In the genomic region with DNA sequence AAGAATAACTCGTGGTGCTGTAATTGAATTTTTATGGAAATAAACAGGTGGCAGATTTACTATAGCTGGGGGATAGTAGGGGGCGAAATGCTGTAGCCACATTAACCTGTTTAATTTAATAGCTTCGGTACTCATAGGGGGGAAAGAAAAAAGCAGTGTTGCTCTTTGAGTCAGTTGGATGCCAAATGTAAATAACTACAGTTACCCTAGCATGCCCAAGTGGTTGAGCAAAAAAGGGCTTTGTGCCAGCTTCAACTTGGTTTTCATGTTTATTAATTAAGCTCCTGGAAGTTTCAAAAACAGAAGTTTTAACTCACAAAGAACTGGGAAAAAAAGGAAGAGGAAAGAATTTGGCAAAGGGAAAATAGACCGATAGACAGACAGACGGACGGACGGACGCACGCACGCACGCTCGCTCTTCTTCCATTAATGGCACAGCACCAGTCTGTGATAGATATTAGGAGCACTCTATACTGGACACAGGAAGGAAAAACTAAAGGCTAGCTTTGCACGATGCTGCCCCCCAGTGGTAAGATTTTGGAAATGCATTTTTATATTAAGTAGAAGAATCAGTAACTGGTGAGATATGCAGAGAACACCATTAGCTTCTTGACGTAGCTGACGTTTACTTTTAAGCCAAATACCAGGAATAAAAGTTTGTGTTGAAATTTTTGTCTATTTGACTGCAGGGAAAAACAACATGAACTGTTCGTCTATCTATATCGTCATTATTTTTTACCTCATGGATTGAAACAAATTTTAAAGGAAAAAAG, we compare ENCODE assay signal across 8 cellular contexts.
DNase-seq lines count a peak whose midpoint lies in the region; ATAC-seq and TF ChIP-seq lines count a peak whose summit lies in the region.

No MANE protein-coding gene starts in this region.

- no peaks in the 10 kb centered on the region for H3K9me3 ChIP-seq in CD4-positive, alpha-beta T cell (ENCODE audit: control insufficient read depth, low read length)
- no peaks in the 10 kb centered on the region for H3K9me3 ChIP-seq in neural cell (ENCODE audit: low read length)
- H3K9me3 ChIP-seq in T-helper 17 cell (ENCODE audit: control insufficient read depth, low read length, poor library complexity, severe bottlenecking), result no peaks in the 10 kb centered on the region

- no peaks in the 10 kb centered on the region for H4K20me1 ChIP-seq in neural cell (ENCODE audit: insufficient read depth)

- DNase-seq in CD4-positive, alpha-beta T cell, result peak in 1 of 10 experiments; percentile 2
- DNase-seq in NCI-H1436 treated with DMSO at 0.1 percent for 48 hours (lab: John Stamatoyannopoulos, UW) (peak; percentile 11), SW480 (ENCODE audit: low spot score) (peak; percentile 74), fibroblast of gingiva (ENCODE audit: low read depth) (peak; percentile 76), T-helper 17 cell (no peak)

- H3K9me2 ChIP-seq in neural cell (ENCODE audit: insufficient read depth, low read length), result no peaks in the 10 kb centered on the region

- H3K36me3 Mint-ChIP-seq in CD4-positive, alpha-beta T cell (ENCODE audit: low read depth), result no peaks in the 10 kb centered on the region
- no peaks in the 10 kb centered on the region for H3K36me3 Mint-ChIP-seq in T-helper 17 cell (ENCODE audit: low read depth)

- H3K4me3 Mint-ChIP-seq in CD4-positive, alpha-beta T cell, result no peak overlapping the region
- H3K4me3 Mint-ChIP-seq in T-helper 17 cell, result no peak overlapping the region

- H3K36me3 ChIP-seq in neural cell (ENCODE audit: insufficient read depth, low read length), result no peaks in the 10 kb centered on the region

- peak; percentile 65 for TF ChIP-seq CTCF in CD4-positive, alpha-beta T cell (IDR thresholded peaks at IDR 0.05)
- TF ChIP-seq CTCF in neural cell (IDR thresholded peaks at IDR 0.05; ENCODE audit: poor library complexity, severe bottlenecking), result peak; percentile 83

- no peak overlapping the region for H3K27ac ChIP-seq in CD4-positive, alpha-beta T cell (ENCODE audit: low read depth, low read length)
- no peak overlapping the region for H3K27ac ChIP-seq in neural cell (ENCODE audit: low read length)

- CTCF ChIA-PET in CD4-positive, alpha-beta T cell (lab: Charles Lee), result interaction anchor here (1.8 kb wide), 1 partner anchor 16 kb away, joined by 4 read pairs; no protein-coding TSS in a partner anchor

- no peak overlapping the region for H3K9ac ChIP-seq in neural cell (ENCODE audit: low read length)

- H3K4me1 Mint-ChIP-seq in CD4-positive, alpha-beta T cell (ENCODE audit: low read depth), result no peaks in the 10 kb centered on the region
- H3K4me1 Mint-ChIP-seq in T-helper 17 cell, result peaks cover 5% of the 10 kb centered on the region

- POLR2A ChIA-PET in CD4-positive, alpha-beta T cell (lab: Charles Lee), result no interaction called here

- ATAC-seq in CD4-positive, alpha-beta T cell (ENCODE audit: poor library complexity), result no peak
- ATAC-seq in GM18511 (IDR thresholded peaks at IDR 0.05; ENCODE audit: unreplicated experiment) (peak; percentile 95), HG02938 (IDR thresholded peaks at IDR 0.05; ENCODE audit: unreplicated experiment) (peak; percentile 78), T-helper 17 cell (no peak)

- H3K27ac Mint-ChIP-seq in CD4-positive, alpha-beta T cell, result no peak overlapping the region
- H3K27ac Mint-ChIP-seq in T-helper 17 cell, result no peak overlapping the region

- H3K4me3 ChIP-seq in neural cell (ENCODE audit: low read length), result no peak overlapping the region

- no peaks in the 10 kb centered on the region for H3F3A ChIP-seq in neural cell (ENCODE audit: insufficient read depth, low read length, poor library complexity, severe bottlenecking)

- peak; percentile 88 for TF ChIP-seq RAD21 in neural cell (conservative IDR thresholded peaks at IDR 0.05)

- no peak for TF ChIP-seq EP300 in neural cell (conservative IDR thresholded peaks at IDR 0.05; ENCODE audit: poor library complexity, severe bottlenecking)

- H2AFZ ChIP-seq in neural cell (ENCODE audit: low read depth, low read length), result no peak overlapping the region

- intact Hi-C loops in CD4-positive, alpha-beta T cell (cut with DNase I, micrococcal nuclease), result no loop called here

- H3K27me3 ChIP-seq in CD4-positive, alpha-beta T cell (ENCODE audit: control insufficient read depth, insufficient read depth, low read length), result no peaks in the 10 kb centered on the region
- H3K27me3 ChIP-seq in neural cell (ENCODE audit: insufficient read depth, low read depth, low read length), result no peaks in the 10 kb centered on the region

- no peaks in the 10 kb centered on the region for H3K79me2 ChIP-seq in neural cell (replicated peaks; ENCODE audit: insufficient read depth, low read length)

- no peaks in the 10 kb centered on the region for H3K9me3 Mint-ChIP-seq in CD4-positive, alpha-beta T cell

- no peak overlapping the region for H3K4me2 ChIP-seq in neural cell (ENCODE audit: low read length)

- no peaks in the 10 kb centered on the region for H3K27me3 Mint-ChIP-seq in CD4-positive, alpha-beta T cell
- peaks cover 14% of the 10 kb centered on the region for H3K27me3 Mint-ChIP-seq in T-helper 17 cell

TF ChIP-seq in neural cell, 6 proteins besides CTCF, POLR2A, EP300 and RAD21:
- TF ChIP-seq SMC3 (conservative IDR thresholded peaks at IDR 0.05; ENCODE audit: poor library complexity) (peak; percentile 85), EZH2 (IDR thresholded peaks at IDR 0.05; ENCODE audit: borderline replicate concordance, insufficient read depth, low read length, poor library complexity, severe bottlenecking) (no peak)

Comparison
In these comparisons a context has a peak if more than half of its experiments do, and no peak if none do; other contexts are left out.
1. ATAC-seq: peak in GM18511 (single experiment) and HG02938 (single experiment); none in CD4-positive, alpha-beta T cell (single experiment) and T-helper 17 cell (single experiment).
2. DNase-seq: peak in NCI-H1436 treated with DMSO at 0.1 percent for 48 hours (single experiment), SW480 (single experiment) and fibroblast of gingiva (single experiment); none in T-helper 17 cell (0 of 3).